14 cellular contexts compared by ENCODE assay signal in the genomic region with DNA sequence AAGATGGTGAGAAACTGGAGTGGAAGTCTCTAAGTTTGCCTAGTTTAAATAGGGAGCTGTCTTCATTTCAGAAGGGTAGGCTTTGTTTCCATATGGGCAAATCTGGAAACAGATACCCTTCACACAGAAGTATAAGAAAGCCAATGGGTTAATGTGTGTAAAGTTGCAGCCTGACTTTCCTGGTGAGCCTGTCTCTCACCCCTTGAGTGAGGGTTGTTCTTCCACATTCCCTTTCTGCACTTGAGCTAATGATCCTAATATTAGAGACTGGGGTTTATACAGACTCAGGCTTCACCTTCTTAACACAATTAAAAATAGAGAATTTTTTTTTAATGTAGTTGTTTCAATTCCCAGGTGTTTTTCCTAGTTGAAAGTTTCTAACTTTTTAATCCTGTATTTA.
A peak's percentile ranks its signal among the peaks of the same experiment; 100 is the strongest.
DNase-seq lines count a peak whose midpoint lies in the region; ATAC-seq and TF ChIP-seq lines count a peak whose summit lies in the region.
"Had no signal": no experiment of that assay in that cellular context is flagged by ENCODE, and none has a peak within 500 bp of the region (broad histone marks: within the 10 kb centered on the region; RNA-seq: fewer than 3 reads in every experiment).

No MANE protein-coding gene starts in this region.

- intact Hi-C loops in Calu3 (cut with micrococcal nuclease; ENCODE audit: unreplicated experiment), result loop anchor here (5.0 kb wide), 2 partner anchors 38 to 93 kb away; no protein-coding TSS in a partner anchor
- intact Hi-C loops in activated T-helper 1 cell treated with anti-CD3 and anti-CD28 coated beads, Interleukin-12 subunit alpha, Interleukin-12 subunit beta, Interleukin-2, Interleukin-4 antibody, amounts not matched to agents 30 ng/mL and 10 ng/mL and 1 ng/mL, durations not matched to agents 14 hours and 24 hours and 36 hours (cut with micrococcal nuclease), result no loop called here
- intact Hi-C loops in lower lobe of right lung (cut with DNase I), result no loop called here

- H3K9me3 Mint-ChIP-seq in Calu3 (ENCODE audit: low read depth, unreplicated experiment), result no peaks in the 10 kb centered on the region
- no peaks in the 10 kb centered on the region for H3K9me3 Mint-ChIP-seq in activated T-helper 1 cell treated with anti-CD3 and anti-CD28 coated beads, Interleukin-12 subunit alpha, Interleukin-12 subunit beta, Interleukin-2, Interleukin-4 antibody, amounts not matched to agents 30 ng/mL and 10 ng/mL and 1 ng/mL, durations not matched to agents 14 hours and 24 hours and 36 hours
- H3K9me3 Mint-ChIP-seq in stimulated activated memory B cell treated with anti-CD40 and anti-IgM and Interleukin-4, amounts not matched to agents 10 μg/mL and 1 μg/mL and 100 μg/mL, for 72 hours, result no peaks in the 10 kb centered on the region

- peaks cover 91% of the 10 kb centered on the region for H3K36me3 Mint-ChIP-seq in Calu3 (ENCODE audit: insufficient read depth, unreplicated experiment)
- H3K36me3 Mint-ChIP-seq in activated T-helper 1 cell treated with anti-CD3 and anti-CD28 coated beads, Interleukin-12 subunit alpha, Interleukin-12 subunit beta, Interleukin-2, Interleukin-4 antibody, amounts not matched to agents 30 ng/mL and 10 ng/mL and 1 ng/mL, durations not matched to agents 14 hours and 24 hours and 36 hours (ENCODE audit: low read depth), result peaks cover 57% of the 10 kb centered on the region
- peaks cover 59% of the 10 kb centered on the region for H3K36me3 Mint-ChIP-seq in stimulated activated memory B cell treated with anti-CD40 and anti-IgM and Interleukin-4, amounts not matched to agents 10 μg/mL and 1 μg/mL and 100 μg/mL, for 72 hours

- H3K27me3 Mint-ChIP-seq in Calu3 (ENCODE audit: unreplicated experiment), result no peaks in the 10 kb centered on the region
- no peaks in the 10 kb centered on the region for H3K27me3 Mint-ChIP-seq in activated T-helper 1 cell treated with anti-CD3 and anti-CD28 coated beads, Interleukin-12 subunit alpha, Interleukin-12 subunit beta, Interleukin-2, Interleukin-4 antibody, amounts not matched to agents 30 ng/mL and 10 ng/mL and 1 ng/mL, durations not matched to agents 14 hours and 24 hours and 36 hours (ENCODE audit: insufficient read depth)
- no peaks in the 10 kb centered on the region for H3K27me3 Mint-ChIP-seq in stimulated activated memory B cell treated with anti-CD40 and anti-IgM and Interleukin-4, amounts not matched to agents 10 μg/mL and 1 μg/mL and 100 μg/mL, for 72 hours

- H3K9me3 ChIP-seq in lower lobe of right lung, result no peaks in the 10 kb centered on the region

- DNase-seq in Calu3 (no peak), lower lobe of right lung (no peak), T-helper 1 cell (no peak)
- no peak for DNase-seq in activated T-helper 1 cell treated with anti-CD3 and anti-CD28 coated beads, Interleukin-12 subunit alpha, Interleukin-12 subunit beta, Interleukin-2, Interleukin-4 antibody, amounts not matched to agents 30 ng/mL and 10 ng/mL and 1 ng/mL, durations not matched to agents 14 hours and 24 hours and 36 hours (ENCODE audit: low spot score)
- DNase-seq: H7, IMR-90, Kasumi-1, NCI-H1417 treated with DMSO at 0.1 percent for 48 hours, NCI-H2029 treated with DMSO at 0.1 percent for 48 hours, NCI-H510A treated with DMSO at 0.1 percent for 48 hours, SIG-M5 had no signal

- peak overlapping the region; percentile 66 for H3K27ac Mint-ChIP-seq in Calu3 (ENCODE audit: unreplicated experiment)
- peak overlapping the region; percentile 71 for H3K27ac Mint-ChIP-seq in activated T-helper 1 cell treated with anti-CD3 and anti-CD28 coated beads, Interleukin-12 subunit alpha, Interleukin-12 subunit beta, Interleukin-2, Interleukin-4 antibody, amounts not matched to agents 30 ng/mL and 10 ng/mL and 1 ng/mL, durations not matched to agents 14 hours and 24 hours and 36 hours
- peak overlapping the region; percentile 22 for H3K27ac Mint-ChIP-seq in stimulated activated memory B cell treated with anti-CD40 and anti-IgM and Interleukin-4, amounts not matched to agents 10 μg/mL and 1 μg/mL and 100 μg/mL, for 72 hours

- H3K27me3 ChIP-seq in lower lobe of right lung (ENCODE audit: low read depth), result no peaks in the 10 kb centered on the region

- H3K4me3 Mint-ChIP-seq in Calu3 (ENCODE audit: low read depth, unreplicated experiment), result no peak overlapping the region
- H3K4me3 Mint-ChIP-seq in activated T-helper 1 cell treated with anti-CD3 and anti-CD28 coated beads, Interleukin-12 subunit alpha, Interleukin-12 subunit beta, Interleukin-2, Interleukin-4 antibody, amounts not matched to agents 30 ng/mL and 10 ng/mL and 1 ng/mL, durations not matched to agents 14 hours and 24 hours and 36 hours, result no peak overlapping the region
- no peak overlapping the region for H3K4me3 Mint-ChIP-seq in stimulated activated memory B cell treated with anti-CD40 and anti-IgM and Interleukin-4, amounts not matched to agents 10 μg/mL and 1 μg/mL and 100 μg/mL, for 72 hours

- no TSS peak for BruUV-seq in Calu3 (replicated peaks; lab: Mats Ljungman, UMichigan)

- TF ChIP-seq CTCF in Calu3 (IDR thresholded peaks at IDR 0.05; ENCODE audit: unreplicated experiment) (no peak), lower lobe of right lung (IDR thresholded peaks at IDR 0.05) (no peak)

- ATAC-seq in lower lobe of right lung, result peak; percentile 40 to 59
- ATAC-seq in stimulated activated memory B cell treated with anti-CD40 and anti-IgM and Interleukin-4, amounts not matched to agents 10 μg/mL and 1 μg/mL and 100 μg/mL, for 72 hours, result no peak
- no peak for ATAC-seq in HG03565 (IDR thresholded peaks at IDR 0.05; ENCODE audit: unreplicated experiment)
- no peak for ATAC-seq in HG02759 (IDR thresholded peaks at IDR 0.05; ENCODE audit: unreplicated experiment)

- H3K4me3 ChIP-seq in lower lobe of right lung, result no peak overlapping the region

- H3K4me1 Mint-ChIP-seq in Calu3 (ENCODE audit: low read depth, unreplicated experiment), result peaks cover 86% of the 10 kb centered on the region
- H3K4me1 Mint-ChIP-seq in activated T-helper 1 cell treated with anti-CD3 and anti-CD28 coated beads, Interleukin-12 subunit alpha, Interleukin-12 subunit beta, Interleukin-2, Interleukin-4 antibody, amounts not matched to agents 30 ng/mL and 10 ng/mL and 1 ng/mL, durations not matched to agents 14 hours and 24 hours and 36 hours (ENCODE audit: low read depth), result peaks cover 61% of the 10 kb centered on the region
- peaks cover 35% of the 10 kb centered on the region for H3K4me1 Mint-ChIP-seq in stimulated activated memory B cell treated with anti-CD40 and anti-IgM and Interleukin-4, amounts not matched to agents 10 μg/mL and 1 μg/mL and 100 μg/mL, for 72 hours

- peaks cover 57% of the 10 kb centered on the region for H3K36me3 ChIP-seq in lower lobe of right lung

- CTCF ChIA-PET in Calu3 (lab: Charles Lee), result no interaction called here

- peaks cover 72% of the 10 kb centered on the region for H3K4me1 ChIP-seq in lower lobe of right lung

- H3K27ac ChIP-seq in lower lobe of right lung, result no peak overlapping the region

Comparison
In these comparisons a context has a peak if more than half of its experiments do, and no peak if none do; other contexts are left out.
1. ATAC-seq: peak in lower lobe of right lung (2 of 2); none in stimulated activated memory B cell treated with anti-CD40 and anti-IgM and Interleukin-4, amounts not matched to agents 10 μg/mL and 1 μg/mL and 100 μg/mL, for 72 hours (single experiment), HG03565 (single experiment) and HG02759 (single experiment).
2. Peak in every context shown above with its lines, with median percentiles within 50 percentile points of each other: H3K27ac Mint-ChIP-seq.